Comparison of ENCODE assay signal across 22 cellular contexts in genomic region chr16:80557037-80557436, GRCh38. TPM values are rescaled to one million over a fixed set of nuclear protein-coding genes. Genes with fewer than 3 reads are reported as not detected.
DNase-seq lines count a peak whose midpoint lies in the region; ATAC-seq and TF ChIP-seq lines count a peak whose summit lies in the region.
"Had no signal": no experiment of that assay in that cellular context is flagged by ENCODE, and none has a peak within 500 bp of the region (broad histone marks: within the 10 kb centered on the region; RNA-seq: fewer than 3 reads in every experiment).

No MANE protein-coding gene starts in this region.

- no peaks in the 10 kb centered on the region for H3K36me3 ChIP-seq in colonic mucosa
- no peaks in the 10 kb centered on the region for H3K36me3 ChIP-seq in testis (ENCODE audit: low read depth, missing control alignments)
- H3K36me3 ChIP-seq: HAP-1 had no signal

- H3K27ac ChIP-seq in colonic mucosa (no peak overlapping the region), testis (no peak overlapping the region)
- H3K27ac ChIP-seq: KMS-11, SK-N-MC had no signal

- H3K27me3 ChIP-seq in colonic mucosa = no peaks in the 10 kb centered on the region
- no peaks in the 10 kb centered on the region for H3K27me3 ChIP-seq in testis

- no peak for TF ChIP-seq CTCF in colonic mucosa (IDR thresholded peaks at IDR 0.05)
- no peak for TF ChIP-seq CTCF in testis (IDR thresholded peaks at IDR 0.05)

- H3K4me1 Mint-ChIP-seq in stimulated activated effector memory CD8-positive, alpha-beta T cell treated with anti-CD3 and anti-CD28 coated beads, Interleukin-12 subunit alpha, Interleukin-12 subunit beta, amount 100 ng/mL, for 72 hours = peaks cover 10% of the 10 kb centered on the region

- no peak overlapping the region for H3K9ac ChIP-seq in colonic mucosa (ENCODE audit: low read depth in 2 of 2, low read length in 2 of 2)
- H3K9ac ChIP-seq: KMS-11 had no signal

- H3K36me3 Mint-ChIP-seq in stimulated activated effector memory CD8-positive, alpha-beta T cell treated with anti-CD3 and anti-CD28 coated beads, Interleukin-12 subunit alpha, Interleukin-12 subunit beta, amount 100 ng/mL, for 72 hours = no peaks in the 10 kb centered on the region
- H3K36me3 Mint-ChIP-seq: IgD-negative memory B cell had no signal

- H3K9me3 Mint-ChIP-seq in stimulated activated effector memory CD8-positive, alpha-beta T cell treated with anti-CD3 and anti-CD28 coated beads, Interleukin-12 subunit alpha, Interleukin-12 subunit beta, amount 100 ng/mL, for 72 hours = no peaks in the 10 kb centered on the region
- H3K9me3 Mint-ChIP-seq: IgD-negative memory B cell had no signal

- H3K4me3 ChIP-seq in colonic mucosa (no peak overlapping the region), testis (no peak overlapping the region)
- H3K4me3 ChIP-seq: HAP-1, SK-N-MC had no signal

- H3K4me3 Mint-ChIP-seq in stimulated activated effector memory CD8-positive, alpha-beta T cell treated with anti-CD3 and anti-CD28 coated beads, Interleukin-12 subunit alpha, Interleukin-12 subunit beta, amount 100 ng/mL, for 72 hours = no peak overlapping the region
- H3K4me3 Mint-ChIP-seq: IgD-negative memory B cell had no signal

- H3K9me3 ChIP-seq in colonic mucosa (no peaks in the 10 kb centered on the region), testis (no peaks in the 10 kb centered on the region)
- H3K9me3 ChIP-seq: HAP-1 had no signal

- H3K4me1 ChIP-seq in colonic mucosa (no peaks in the 10 kb centered on the region), testis (no peaks in the 10 kb centered on the region)
- H3K4me1 ChIP-seq: HAP-1 had no signal

- no peak for ATAC-seq in HG02870 (IDR thresholded peaks at IDR 0.05; ENCODE audit: unreplicated experiment)
- ATAC-seq in stimulated activated effector memory CD8-positive, alpha-beta T cell treated with anti-CD3 and anti-CD28 coated beads, Interleukin-12 subunit alpha, Interleukin-12 subunit beta, amount 100 ng/mL, for 72 hours = no peak

- WGBS in testis, 2 donors = 78 to 83% methylated on average over 5 of the region's 5 CpGs

- H3K27ac Mint-ChIP-seq in stimulated activated effector memory CD8-positive, alpha-beta T cell treated with anti-CD3 and anti-CD28 coated beads, Interleukin-12 subunit alpha, Interleukin-12 subunit beta, amount 100 ng/mL, for 72 hours = no peak overlapping the region
- H3K27ac Mint-ChIP-seq: IgD-negative memory B cell had no signal

- no peak for TF ChIP-seq POLR2A in testis (IDR thresholded peaks at IDR 0.05)

- intact Hi-C loops in colonic mucosa (cut with DNase I) = no loop called here
- intact Hi-C loops in testis (cut with DNase I; ENCODE audit: low total_unique reads) = no loop called here

- peak; percentile 60 for DNase-seq in NCI-H510A treated with DMSO at 0.1 percent for 48 hours (lab: John Stamatoyannopoulos, UW)
- no peak for DNase-seq in NCI-H510A (lab: John Stamatoyannopoulos, UW)
- DNase-seq in NCI-H345 (lab: John Stamatoyannopoulos, UW) = peak; percentile 31
- peak; percentile 39 for DNase-seq in colonic mucosa
- DNase-seq in stimulated activated effector memory CD8-positive, alpha-beta T cell treated with anti-CD3 and anti-CD28 coated beads, Interleukin-12 subunit alpha, Interleukin-12 subunit beta, amount 100 ng/mL, for 72 hours (ENCODE audit: low spot score in 2 of 2) = no peak
- DNase-seq in testis = no peak
- DNase-seq: DMS79, EL, GF-D8, GOT3, MM.1S, NCI-H2029 treated with DMSO at 0.1 percent for 48 hours, NCI-H2171 treated with DMSO at 0.1 percent for 48 hours, NCI-H446, NCI-H526 treated with DMSO at 0.1 percent for 48 hours, SIG-M5 had no signal

RNA-seq across cellular contexts. Expression of gene DYNLRB2, which starts 16.2 kb away (rescaled TPM):
- not detected for total RNA-seq in colonic mucosa
- total RNA-seq in testis = 100 to 1,000 TPM in 1 of 2 donors, 10 to 100 TPM in 1; 95.3 to 153 TPM
- 436 TPM for polyA plus RNA-seq in testis (ENCODE audit: insufficient read depth, low read depth, low replicate concordance)
- total RNA-seq: A172 had no signal
- polyA plus RNA-seq: IgD-negative memory B cell had no signal

Comparison
In these comparisons a context has a peak if more than half of its experiments do, and no peak if none do; other contexts are left out.
1. DNase-seq: peak in NCI-H510A treated with DMSO at 0.1 percent for 48 hours (single experiment), NCI-H345 (single experiment) and colonic mucosa (single experiment); none in NCI-H510A (single experiment), stimulated activated effector memory CD8-positive, alpha-beta T cell treated with anti-CD3 and anti-CD28 coated beads, Interleukin-12 subunit alpha, Interleukin-12 subunit beta, amount 100 ng/mL, for 72 hours (0 of 2) and testis (single experiment).
2. RNA of gene DYNLRB2, which starts 16.2 kb away (total RNA-seq): 95.3 to 153 TPM in testis; not detected in colonic mucosa; every median in the first group is over 10 times any median in the second.